19 cellular contexts compared by ENCODE assay signal in genomic region chr2:104874230-104874629, GRCh38. TPM values are rescaled to one million over a fixed set of nuclear protein-coding genes. Genes with fewer than 3 reads are reported as not detected.
DNase-seq lines count a peak whose midpoint lies in the region; ATAC-seq and TF ChIP-seq lines count a peak whose summit lies in the region.
"Had no signal": no experiment of that assay in that cellular context is flagged by ENCODE, and none has a peak within 500 bp of the region (broad histone marks: within the 10 kb centered on the region; RNA-seq: fewer than 3 reads in every experiment).

No MANE protein-coding gene starts in this region.

- DNase-seq in epithelial cell of proximal tubule (ENCODE audit: low read depth) = no peak
- DNase-seq in left kidney (ENCODE audit: low read depth, low spot score) = peak; percentile 51
- DNase-seq in substantia nigra (lab: John Stamatoyannopoulos, UW) = no peak
- no peak for DNase-seq in left ventricle myocardium superior
- no peak for DNase-seq in SHP77 treated with DMSO at 0.1 percent for 48 hours (lab: John Stamatoyannopoulos, UW)
- DNase-seq in activated CD4-positive, CD25-positive, alpha-beta regulatory T cell treated with anti-CD3 and anti-CD28 coated beads, Interleukin-2, amount 50 U/mL, for 72 hours = no peak
- DNase-seq: BE2C; CD8-positive, alpha-beta memory T cell; DND-41; GM23248; MG63; NCI-H1092 treated with DMSO at 0.1 percent for 48 hours; NCI-H1694 treated with DMSO at 0.1 percent for 48 hours; NCI-H2107; NCI-H2227 treated with DMSO at 0.1 percent for 48 hours; NCI-H524 treated with DMSO at 0.1 percent for 48 hours had no signal

- no peak for ATAC-seq in left ventricle myocardium superior

- H3K9ac ChIP-seq in HUES48 (ENCODE audit: low read depth, low read length) = no peak overlapping the region
- H3K9ac ChIP-seq: GM23248, SK-N-SH had no signal

- no peaks in the 10 kb centered on the region for H3K9me3 ChIP-seq in HUES48 (ENCODE audit: control insufficient read depth, insufficient read depth, low read length)
- H3K9me3 ChIP-seq: BE2C, MG63, SK-N-SH had no signal

- peaks cover 84% of the 10 kb centered on the region for H3K27me3 ChIP-seq in HUES48 (ENCODE audit: control insufficient read depth, insufficient read depth, low read length)

- no peaks in the 10 kb centered on the region for H3K36me3 ChIP-seq in HUES48 (ENCODE audit: control insufficient read depth, insufficient read depth, low read length)
- H3K36me3 ChIP-seq: BE2C, MG63 had no signal

- no peak for TF ChIP-seq CTCF in epithelial cell of proximal tubule (conservative IDR thresholded peaks at IDR 0.05; ENCODE audit: low read depth, low read length)

- H3K4me1 ChIP-seq in HUES48 (ENCODE audit: control insufficient read depth, insufficient read depth, low read length) = peaks cover 14% of the 10 kb centered on the region
- H3K4me1 ChIP-seq: BE2C had no signal

- intact Hi-C loops in left ventricle myocardium superior (cut with micrococcal nuclease) = no loop called here

- no peak overlapping the region for H3K27ac ChIP-seq in HUES48 (ENCODE audit: low read depth, low read length)
- peak overlapping the region; percentile 94 for H3K27ac ChIP-seq in substantia nigra (ENCODE audit: low read depth, low read length, poor library complexity, severe bottlenecking)
- H3K27ac ChIP-seq: GM23248 had no signal

- H3K4me3 ChIP-seq in HUES48 (ENCODE audit: low read depth, low read length) = peak overlapping the region; percentile 74; the same call in 1 of the 2 replicates
- peak overlapping the region; percentile 60 for H3K4me3 ChIP-seq in epithelial cell of proximal tubule (ENCODE audit: low read depth, low read length)
- H3K4me3 ChIP-seq: GM23248 had no signal

RNA-seq across cellular contexts. Expression of gene POU3F3, which starts 20.3 kb away (rescaled TPM):
- total RNA-seq in epithelial cell of proximal tubule = 22.1 and 34.0 TPM in 2 replicates
- total RNA-seq in left ventricle myocardium superior = not detected
- total RNA-seq: CD8-positive, alpha-beta memory T cell; GM23248; Right ventricle myocardium inferior had no signal

Comparison
In these comparisons a context has a peak if more than half of its experiments do, and no peak if none do; other contexts are left out.
1. RNA of gene POU3F3, which starts 20.3 kb away (total RNA-seq): 22.1 to 34.0 TPM in epithelial cell of proximal tubule; not detected in left ventricle myocardium superior (single experiment); every median in the first group is over 10 times any median in the second.